28 cellular contexts compared by ENCODE assay signal in genomic region chr4:149784018-149784417, GRCh38. TPM values are rescaled to one million over a fixed set of nuclear protein-coding genes. Genes with fewer than 3 reads are reported as not detected.
DNase-seq lines count a peak whose midpoint lies in the region; FAIRE-seq and TF ChIP-seq lines count a peak whose summit lies in the region.
"Had no signal": no experiment of that assay in that cellular context is flagged by ENCODE, and none has a peak within 500 bp of the region (broad histone marks: within the 10 kb centered on the region; RNA-seq: fewer than 3 reads in every experiment).

No MANE protein-coding gene starts in this region.

- TF ChIP-seq POLR2A in endothelial cell of umbilical vein (IDR thresholded peaks at IDR 0.05; ENCODE audit: low read depth, low read length) = no peak

- POLR2A ChIA-PET in endothelial cell of umbilical vein (lab: Charles Lee) = no interaction called here

- H3K79me2 ChIP-seq in endothelial cell of umbilical vein (ENCODE audit: control insufficient read depth, insufficient read depth, low read length) = no peaks in the 10 kb centered on the region

- no peaks in the 10 kb centered on the region for H4K20me1 ChIP-seq in endothelial cell of umbilical vein (replicated peaks; ENCODE audit: control insufficient read depth, extremely low read depth, insufficient read depth, low read length)

- CTCF ChIA-PET in endothelial cell of umbilical vein (lab: Charles Lee) = no interaction called here
- CTCF ChIA-PET in activated naive CD4-positive, alpha-beta T cell treated with anti-CD3 and anti-CD28 coated beads for 36 hours (lab: Charles Lee) = no interaction called here

- H3K27ac ChIP-seq in endothelial cell of umbilical vein (ENCODE audit: insufficient read depth, low read depth, low read length) = no peak overlapping the region
- H3K27ac ChIP-seq: esophagus squamous epithelium, HL-60, right atrium auricular region had no signal

- no peaks in the 10 kb centered on the region for H3K36me3 Mint-ChIP-seq in activated naive CD4-positive, alpha-beta T cell treated with anti-CD3 and anti-CD28 coated beads for 36 hours (ENCODE audit: low read depth)
- H3K36me3 Mint-ChIP-seq in activated T-cell treated with anti-CD3 and anti-CD28 coated beads, Interleukin-2, amount 50 U/mL, for 24 hours (ENCODE audit: low read depth) = no peaks in the 10 kb centered on the region
- H3K36me3 Mint-ChIP-seq: CD14-positive monocyte, naive B cell had no signal

- H2AFZ ChIP-seq in endothelial cell of umbilical vein (ENCODE audit: low read depth, low read length) = no peak overlapping the region

- no peak overlapping the region for H3K4me3 Mint-ChIP-seq in activated naive CD4-positive, alpha-beta T cell treated with anti-CD3 and anti-CD28 coated beads for 36 hours
- H3K4me3 Mint-ChIP-seq in activated T-cell treated with anti-CD3 and anti-CD28 coated beads, Interleukin-2, amount 50 U/mL, for 24 hours = no peak overlapping the region
- H3K4me3 Mint-ChIP-seq: activated CD8-positive, alpha-beta T cell treated with anti-CD3 and anti-CD28 coated beads for 36 hours; CD14-positive monocyte; H9; naive B cell had no signal

- no peaks in the 10 kb centered on the region for H3K9me1 ChIP-seq in endothelial cell of umbilical vein (replicated peaks; ENCODE audit: control insufficient read depth, extremely low read depth, insufficient read depth, low read length)

- no peaks in the 10 kb centered on the region for H3K9me3 Mint-ChIP-seq in activated naive CD4-positive, alpha-beta T cell treated with anti-CD3 and anti-CD28 coated beads for 36 hours
- H3K9me3 Mint-ChIP-seq in activated T-cell treated with anti-CD3 and anti-CD28 coated beads, Interleukin-2, amount 50 U/mL, for 24 hours = no peaks in the 10 kb centered on the region

- no peaks in the 10 kb centered on the region for H3K27me3 ChIP-seq in endothelial cell of umbilical vein (ENCODE audit: control insufficient read depth in 2 of 2, insufficient read depth in 2 of 2, low read length in 2 of 2)
- H3K27me3 ChIP-seq: esophagus squamous epithelium, right atrium auricular region had no signal

- intact Hi-C loops in endothelial cell of umbilical vein (cut with micrococcal nuclease) = no loop called here
- intact Hi-C loops in activated naive CD4-positive, alpha-beta T cell treated with anti-CD3 and anti-CD28 coated beads for 36 hours (cut with micrococcal nuclease) = no loop called here

- no peak overlapping the region for H3K4me3 ChIP-seq in endothelial cell of umbilical vein (replicated peaks in 1 of 3; ENCODE audit: insufficient read depth in 1 of 3, low read depth in 1 of 3, low read length in 3 of 3)
- H3K4me3 ChIP-seq: esophagus squamous epithelium, K562, right atrium auricular region had no signal

- TF ChIP-seq CTCF in endothelial cell of umbilical vein (IDR thresholded peaks at IDR 0.05; ENCODE audit: extremely low read depth in 1 of 2, insufficient read depth in 1 of 2, low read depth in 1 of 2, low read length in 2 of 2) = no peak

- H3K36me3 ChIP-seq in endothelial cell of umbilical vein (ENCODE audit: control insufficient read depth in 2 of 2, extremely low read depth in 1 of 2, insufficient read depth in 2 of 2, low read length in 2 of 2) = no peaks in the 10 kb centered on the region
- H3K36me3 ChIP-seq: esophagus squamous epithelium, right atrium auricular region had no signal

- H3K9ac ChIP-seq in endothelial cell of umbilical vein (replicated peaks; ENCODE audit: extremely low read depth, insufficient read depth, low read length) = no peak overlapping the region

- DNase-seq in ELR (ENCODE audit: low read depth) (peak; percentile 59), RPMI7951 (ENCODE audit: low read depth) (peak; percentile 22), endothelial cell of umbilical vein (ENCODE audit: low read depth, low spot score) (peak; percentile 37), myocyte (ENCODE audit: low read depth) (peak; percentile 6), NCI-H2081 treated with DMSO at 0.1 percent for 48 hours (lab: John Stamatoyannopoulos, UW) (no peak)
- no peak for DNase-seq in activated naive CD4-positive, alpha-beta T cell treated with anti-CD3 and anti-CD28 coated beads for 36 hours
- DNase-seq in activated T-cell treated with anti-CD3 and anti-CD28 coated beads, Interleukin-2, amount 50 U/mL, for 24 hours = no peak
- DNase-seq: activated CD8-positive, alpha-beta T cell treated with anti-CD3 and anti-CD28 coated beads for 36 hours; anterior cingulate cortex; effector CD8-positive, alpha-beta T cell; esophagus squamous epithelium; GDM1; glutamatergic neuron; H9; left cardiac atrium; mesendoderm; MV-4-11; naive B cell; NCI-H1694 treated with DMSO at 0.1 percent for 48 hours; NCI-H748 treated with DMSO at 0.1 percent for 48 hours; Right ventricle myocardium superior had no signal

- H3K27me3 Mint-ChIP-seq in activated naive CD4-positive, alpha-beta T cell treated with anti-CD3 and anti-CD28 coated beads for 36 hours (ENCODE audit: low read depth) = no peaks in the 10 kb centered on the region
- H3K27me3 Mint-ChIP-seq in activated T-cell treated with anti-CD3 and anti-CD28 coated beads, Interleukin-2, amount 50 U/mL, for 24 hours = no peaks in the 10 kb centered on the region
- H3K27me3 Mint-ChIP-seq: activated CD8-positive, alpha-beta T cell treated with anti-CD3 and anti-CD28 coated beads for 36 hours; naive B cell had no signal

- no peak overlapping the region for H3K4me2 ChIP-seq in endothelial cell of umbilical vein (ENCODE audit: insufficient read depth, low read length)

- BruUV-seq in endothelial cell of umbilical vein (replicated peaks; lab: Mats Ljungman, UMichigan) = no TSS peak

- dilution Hi-C loops in endothelial cell of umbilical vein (cut with MboI; ENCODE audit: extremely low pct_ligation_motif_present, low sequenced_read_pairs) = no loop called here

- no peak for FAIRE-seq in endothelial cell of umbilical vein (lab: Jason Lieb, UNC)
- FAIRE-seq: K562 had no signal

- no peaks in the 10 kb centered on the region for H3K4me1 Mint-ChIP-seq in activated naive CD4-positive, alpha-beta T cell treated with anti-CD3 and anti-CD28 coated beads for 36 hours (ENCODE audit: low read depth)
- H3K4me1 Mint-ChIP-seq in activated T-cell treated with anti-CD3 and anti-CD28 coated beads, Interleukin-2, amount 50 U/mL, for 24 hours (ENCODE audit: low read depth) = no peaks in the 10 kb centered on the region
- H3K4me1 Mint-ChIP-seq: CD14-positive monocyte, naive B cell had no signal

- no peaks in the 10 kb centered on the region for H3K4me1 ChIP-seq in endothelial cell of umbilical vein (ENCODE audit: control insufficient read depth, extremely low read depth, insufficient read depth, low read length)
- H3K4me1 ChIP-seq: esophagus squamous epithelium, right atrium auricular region had no signal

- no peak overlapping the region for H3K27ac Mint-ChIP-seq in activated naive CD4-positive, alpha-beta T cell treated with anti-CD3 and anti-CD28 coated beads for 36 hours
- no peak overlapping the region for H3K27ac Mint-ChIP-seq in activated T-cell treated with anti-CD3 and anti-CD28 coated beads, Interleukin-2, amount 50 U/mL, for 24 hours
- H3K27ac Mint-ChIP-seq: activated CD8-positive, alpha-beta T cell treated with anti-CD3 and anti-CD28 coated beads for 36 hours; CD14-positive monocyte; H9; naive B cell had no signal

- no peaks in the 10 kb centered on the region for H3K9me3 ChIP-seq in endothelial cell of umbilical vein (replicated peaks; ENCODE audit: control insufficient read depth, insufficient read depth, low read length)
- H3K9me3 ChIP-seq: esophagus squamous epithelium, right atrium auricular region had no signal

TF ChIP-seq in endothelial cell of umbilical vein, 7 proteins besides CTCF, POLR2A, EP300 and RAD21:
- TF ChIP-seq GATA2 (IDR thresholded peaks at IDR 0.05; ENCODE audit: insufficient read depth, insufficient read length, low read depth, low read length) = no peak
- no peak for TF ChIP-seq POLR2AphosphoS5 (IDR thresholded peaks at IDR 0.05; ENCODE audit: insufficient read depth, low read depth, low read length)
- peak; percentile 51 for TF ChIP-seq FOS (IDR thresholded peaks at IDR 0.05; ENCODE audit: borderline replicate concordance, insufficient read depth, low read length)

RNA-seq across cellular contexts. Expression of gene IQCM, which starts 31.6 kb away (rescaled TPM):
- total RNA-seq in RPMI7951 (2014; rRNA removed; shearing (Covaris generic)) = not detected in 2 replicates
- total RNA-seq in endothelial cell of umbilical vein (not detected in 2 replicates), myocyte (0.36 and 0.94 TPM in 2 replicates)
- not detected in 2 replicates for polyA plus RNA-seq in endothelial cell of umbilical vein
- polyA plus RNA-seq in endothelial cell of umbilical vein (2011; cell fraction: cytosol; rRNA removed) = not detected in 2 replicates
- polyA plus RNA-seq in endothelial cell of umbilical vein (2011; cell fraction: nucleus; rRNA removed) = not detected in 2 replicates
- polyA plus RNA-seq in endothelial cell of umbilical vein (2012) = not detected in 2 replicates
- not detected in 2 replicates for polyA minus RNA-seq in endothelial cell of umbilical vein
- polyA minus RNA-seq in endothelial cell of umbilical vein (2011; cell fraction: cytosol; rRNA and poly(A)+ RNA removed) = not detected
- polyA minus RNA-seq in endothelial cell of umbilical vein (2011; cell fraction: nucleus; rRNA and poly(A)+ RNA removed) = not detected in 2 replicates
- 0.11 TPM for polyA plus RNA-seq in myocyte (2012)
- not detected for total RNA-seq in activated naive CD4-positive, alpha-beta T cell treated with anti-CD3 and anti-CD28 coated beads for 36 hours
- total RNA-seq: activated CD8-positive, alpha-beta T cell treated with anti-CD3 and anti-CD28 coated beads for 36 hours; cerebellum; esophagus squamous epithelium; K562; left cardiac atrium; omental fat pad; right atrium auricular region; Right ventricle myocardium superior; ureter had no signal
- polyA plus RNA-seq: CD14-positive monocyte, K562 had no signal

Comparison
In these comparisons a context has a peak if more than half of its experiments do, and no peak if none do; other contexts are left out.
1. DNase-seq: peak in ELR (single experiment), RPMI7951 (single experiment), endothelial cell of umbilical vein (single experiment) and myocyte (single experiment); none in NCI-H2081 treated with DMSO at 0.1 percent for 48 hours (single experiment), activated naive CD4-positive, alpha-beta T cell treated with anti-CD3 and anti-CD28 coated beads for 36 hours (single experiment) and activated T-cell treated with anti-CD3 and anti-CD28 coated beads, Interleukin-2, amount 50 U/mL, for 24 hours (single experiment).